In genomic region chr6:147248859-147249258, GRCh38 we compare ENCODE assay signal across 23 cellular contexts.
"Had no signal": no experiment of that assay in that cellular context is flagged by ENCODE, and none has a peak within 500 bp of the region (broad histone marks: within the 10 kb centered on the region; RNA-seq: fewer than 3 reads in every experiment).

No MANE protein-coding gene starts in this region.

- H3K4me3 Mint-ChIP-seq: dendritic cell treated with granulocyte-macrophage colony-stimulating factor and Interleukin-4, amounts not matched to agents 40 ng/mL and 50 ng/mL, for 4 days; effector memory CD8-positive, alpha-beta T cell; mesothelial cell of epicardium; natural killer cell; stimulated activated naive B cell treated with anti-CD40 and anti-IgM and Interleukin-4, amounts not matched to agents 10 μg/mL and 1 μg/mL and 100 μg/mL, for 72 hours; stimulated activated naive CD8-positive, alpha-beta T cell treated with anti-CD3 and anti-CD28 coated beads, Interleukin-15, amount 100 ng/mL, for 72 hours had no signal

- H3K27ac Mint-ChIP-seq: dendritic cell treated with granulocyte-macrophage colony-stimulating factor and Interleukin-4, amounts not matched to agents 40 ng/mL and 50 ng/mL, for 4 days; effector memory CD8-positive, alpha-beta T cell; mesothelial cell of epicardium; natural killer cell; stimulated activated naive B cell treated with anti-CD40 and anti-IgM and Interleukin-4, amounts not matched to agents 10 μg/mL and 1 μg/mL and 100 μg/mL, for 72 hours; stimulated activated naive CD8-positive, alpha-beta T cell treated with anti-CD3 and anti-CD28 coated beads, Interleukin-15, amount 100 ng/mL, for 72 hours had no signal

- H3K27me3 ChIP-seq: esophagus squamous epithelium, gastroesophageal sphincter, right lobe of liver, testis, tibial nerve, upper lobe of right lung, vagina had no signal

- H3K9me3 Mint-ChIP-seq: effector memory CD8-positive, alpha-beta T cell; natural killer cell had no signal

- H3K4me3 ChIP-seq: esophagus squamous epithelium, gastroesophageal sphincter, psoas muscle, right lobe of liver, testis, tibial nerve, upper lobe of right lung, vagina had no signal

- H3K27me3 Mint-ChIP-seq: dendritic cell treated with granulocyte-macrophage colony-stimulating factor and Interleukin-4, amounts not matched to agents 40 ng/mL and 50 ng/mL, for 4 days; effector memory CD8-positive, alpha-beta T cell; stimulated activated naive B cell treated with anti-CD40 and anti-IgM and Interleukin-4, amounts not matched to agents 10 μg/mL and 1 μg/mL and 100 μg/mL, for 72 hours; stimulated activated naive CD8-positive, alpha-beta T cell treated with anti-CD3 and anti-CD28 coated beads, Interleukin-15, amount 100 ng/mL, for 72 hours had no signal

- H3K27ac ChIP-seq: esophagus squamous epithelium, gastroesophageal sphincter, psoas muscle, right lobe of liver, testis, tibial nerve, upper lobe of right lung, vagina had no signal

- ATAC-seq: effector memory CD8-positive, alpha-beta T cell; gastroesophageal sphincter; left lobe of liver; natural killer cell; psoas muscle; right lobe of liver; stimulated activated naive B cell treated with anti-CD40 and anti-IgM and Interleukin-4, amounts not matched to agents 10 μg/mL and 1 μg/mL and 100 μg/mL, for 72 hours; stimulated activated naive CD8-positive, alpha-beta T cell treated with anti-CD3 and anti-CD28 coated beads, Interleukin-15, amount 100 ng/mL, for 72 hours; upper lobe of right lung had no signal

- H3K4me1 ChIP-seq: esophagus squamous epithelium, psoas muscle, right lobe of liver, testis, tibial nerve, upper lobe of right lung, vagina had no signal

- DNase-seq: effector memory CD8-positive, alpha-beta T cell; esophagus squamous epithelium; foreskin fibroblast; glutamatergic neuron; islet precursor cell; mammary epithelial cell; natural killer cell; psoas muscle; retina; right lobe of liver; stimulated activated CD4-positive, alpha-beta T cell treated with anti-CD3 and anti-CD28 coated beads, Interleukin-1b, Interleukin-23, amount 100 ng/mL, for 48 hours; stimulated activated CD4-positive, alpha-beta T cell treated with anti-CD3 and anti-CD28 coated beads, Interleukin-4, amount 100 ng/mL, for 24 hours; stimulated activated naive B cell treated with anti-CD40 and anti-IgM and Interleukin-4, amounts not matched to agents 10 μg/mL and 1 μg/mL and 100 μg/mL, for 72 hours; stimulated activated naive CD8-positive, alpha-beta T cell treated with anti-CD3 and anti-CD28 coated beads, Interleukin-15, amount 100 ng/mL, for 72 hours; testis; upper lobe of right lung had no signal

- FAIRE-seq: colon had no signal

- H3K9me3 ChIP-seq: gastroesophageal sphincter, psoas muscle, right lobe of liver, testis, upper lobe of right lung, vagina had no signal

- H3K4me1 Mint-ChIP-seq: mesothelial cell of epicardium; stimulated activated naive B cell treated with anti-CD40 and anti-IgM and Interleukin-4, amounts not matched to agents 10 μg/mL and 1 μg/mL and 100 μg/mL, for 72 hours had no signal
